ENCODE assay signal across 22 cellular contexts in the genomic region with DNA sequence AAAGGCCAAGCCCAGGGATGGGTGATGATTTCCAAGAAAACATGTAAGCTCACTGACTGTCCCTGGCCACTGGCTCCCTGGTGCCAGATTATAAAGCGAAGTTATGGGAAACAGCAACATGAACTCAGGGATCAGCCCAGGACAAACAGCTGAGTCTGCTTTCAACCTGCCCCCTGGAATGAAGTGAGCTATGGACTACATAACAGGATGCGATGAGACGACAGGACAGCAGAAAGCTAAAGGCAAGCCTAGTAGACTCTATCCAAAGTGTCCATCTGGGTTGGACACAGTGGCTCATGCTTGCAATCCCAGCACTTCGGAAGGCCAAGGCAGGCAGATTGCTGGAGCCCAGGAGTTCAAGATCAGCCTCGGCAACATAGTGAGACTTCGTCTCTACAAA. TPM values are rescaled to one million over a fixed set of nuclear protein-coding genes. Genes with fewer than 3 reads are reported as not detected.
DNase-seq lines count a peak whose midpoint lies in the region; ATAC-seq, FAIRE-seq and TF ChIP-seq lines count a peak whose summit lies in the region.
"Had no signal": no experiment of that assay in that cellular context is flagged by ENCODE, and none has a peak within 500 bp of the region (broad histone marks: within the 10 kb centered on the region; RNA-seq: fewer than 3 reads in every experiment).

No MANE protein-coding gene starts in this region.

- peaks cover 10% of the 10 kb centered on the region for H3K36me3 Mint-ChIP-seq in effector memory CD8-positive, alpha-beta T cell (ENCODE audit: insufficient read depth)
- H3K36me3 Mint-ChIP-seq: CD14-positive monocyte; CD8-positive, alpha-beta T cell had no signal

- intact Hi-C loops in HepG2 (cut with micrococcal nuclease; ENCODE audit: unreplicated experiment) (loop anchor here (1.0 kb wide), 1 partner anchor 9 kb away; no protein-coding TSS in a partner anchor), right lobe of liver (cut with DNase I) (no loop called here), upper lobe of right lung (cut with DNase I) (no loop called here), mucosa of descending colon (cut with DNase I, micrococcal nuclease) (no loop called here), gastrocnemius medialis (cut with DNase I; ENCODE audit: low total_unique reads) (no loop called here)

- peak overlapping the region; percentile 33 for H3K9ac ChIP-seq in HepG2 (ENCODE audit: insufficient read depth, low read depth, low read length)

- no peaks in the 10 kb centered on the region for H3K79me2 ChIP-seq in HepG2 (ENCODE audit: insufficient read depth, low read length)

- H3K4me3 Mint-ChIP-seq in effector memory CD8-positive, alpha-beta T cell, result no peak overlapping the region
- H3K4me3 Mint-ChIP-seq: CD14-positive monocyte; CD8-positive, alpha-beta T cell; IgD-negative memory B cell had no signal

- H3K4me2 ChIP-seq in HepG2 (ENCODE audit: low read depth, low read length), result peak overlapping the region; percentile 65

- TF ChIP-seq EP300 in HepG2 (IDR thresholded peaks at IDR 0.05; ENCODE audit: low read depth in 2 of 2, low read length in 2 of 2), result no peak
- TF ChIP-seq EP300 in HepG2 (CRISPR knock-in tag; IDR thresholded peaks at IDR 0.05; ENCODE audit: borderline replicate concordance), result no peak

- no peaks in the 10 kb centered on the region for H3K27me3 Mint-ChIP-seq in effector memory CD8-positive, alpha-beta T cell
- H3K27me3 Mint-ChIP-seq: IgD-negative memory B cell had no signal

- H3K27ac Mint-ChIP-seq in effector memory CD8-positive, alpha-beta T cell, result peak overlapping the region; percentile 0 to 42
- H3K27ac Mint-ChIP-seq: CD8-positive, alpha-beta T cell had no signal

- TF ChIP-seq RAD21 in HepG2 (CRISPR knock-in tag; IDR thresholded peaks at IDR 0.05), result no peak

- peak; percentile 21; the same call in 1 of the 2 replicates for TF ChIP-seq CTCF in HepG2 (CRISPR knock-in tag; IDR thresholded peaks at IDR 0.05)
- TF ChIP-seq CTCF in right lobe of liver (IDR thresholded peaks at IDR 0.05), result no peak
- TF ChIP-seq CTCF in RWPE1 (conservative IDR thresholded peaks at IDR 0.05; ENCODE audit: low read depth), result no peak
- no peak for TF ChIP-seq CTCF in upper lobe of right lung (IDR thresholded peaks at IDR 0.05)
- TF ChIP-seq CTCF in mucosa of descending colon (IDR thresholded peaks at IDR 0.05), result no peak
- TF ChIP-seq CTCF in gastrocnemius medialis (IDR thresholded peaks at IDR 0.05 in 4 of 5, conservative IDR thresholded peaks at IDR 0.05 in 1 of 5), result no peak

- H3K36me3 ChIP-seq in HepG2 (replicated peaks in 1 of 2; ENCODE audit: control insufficient read depth in 1 of 2, insufficient read depth in 2 of 2, low read length in 2 of 2) (no peaks in the 10 kb centered on the region), right lobe of liver (no peaks in the 10 kb centered on the region), upper lobe of right lung (no peaks in the 10 kb centered on the region), mucosa of descending colon (ENCODE audit: low read depth) (no peaks in the 10 kb centered on the region), gastrocnemius medialis (no peaks in the 10 kb centered on the region)
- H3K36me3 ChIP-seq: BE2C had no signal

- DNase-seq in HepG2 (ENCODE audit: low spot score) (peak; percentile 84), right lobe of liver (no peak), RWPE1 (ENCODE audit: low spot score) (no peak), upper lobe of right lung (peak; percentile 16), mucosa of descending colon (no peak), HK-2 (ENCODE audit: unreplicated experiment) (no peak), gastrocnemius medialis (no peak)
- no peak for DNase-seq in effector memory CD8-positive, alpha-beta T cell
- DNase-seq: BE2C; CD8-positive, alpha-beta T cell; COR-L47; DMS153; DMS79 treated with DMSO at 0.1 percent for 48 hours; EL; GOT3; HCEC 1CT had no signal

- no peak overlapping the region for H2AFZ ChIP-seq in HepG2 (ENCODE audit: low read length)

- POLR2A ChIA-PET in HepG2 (lab: Yijun Ruan, JAX), result interaction anchor here (0.8 to 1.4 kb wide), 5 partner anchors 8 to 34 kb away, joined by 3 to 7 read pairs (median 4); a partner anchor contains a TSS
- POLR2A ChIA-PET in RWPE1 (lab: Yijun Ruan, JAX; ENCODE audit: low non-redundant PET), result interaction anchor here (0.7 kb wide), 1 partner anchor 8 kb away, joined by 5 read pairs; no protein-coding TSS in a partner anchor

- no peak for TF ChIP-seq POLR2A in HepG2 (IDR thresholded peaks at IDR 0.05; ENCODE audit: insufficient read depth in 1 of 2, low read depth in 2 of 2, low read length in 2 of 2)
- no peak for TF ChIP-seq POLR2A in right lobe of liver (IDR thresholded peaks at IDR 0.05)
- TF ChIP-seq POLR2A in gastrocnemius medialis (IDR thresholded peaks at IDR 0.05), result no peak

- peaks cover 58% of the 10 kb centered on the region for H3K4me1 ChIP-seq in HepG2 (ENCODE audit: insufficient read depth, low read length)
- H3K4me1 ChIP-seq in right lobe of liver, result peaks cover 0 to 6% (median 0%) of the 10 kb centered on the region in 4 donors
- H3K4me1 ChIP-seq in upper lobe of right lung, result peaks cover 7% of the 10 kb centered on the region
- H3K4me1 ChIP-seq in mucosa of descending colon (ENCODE audit: low read depth), result no peaks in the 10 kb centered on the region
- peaks cover 18 to 19% of the 10 kb centered on the region in 2 donors for H3K4me1 ChIP-seq in gastrocnemius medialis
- H3K4me1 ChIP-seq: BE2C had no signal

- H3K4me3 ChIP-seq in HepG2 (replicated peaks in 1 of 3; ENCODE audit: insufficient read depth in 1 of 3, low read depth in 2 of 3, low read length in 3 of 3) (peak overlapping the region in 1 of 3 experiments; percentile 22; a peak in 1 of 6 replicates), right lobe of liver (no peak overlapping the region), upper lobe of right lung (no peak overlapping the region), mucosa of descending colon (no peak overlapping the region), gastrocnemius medialis (no peak overlapping the region)

- no peaks in the 10 kb centered on the region for H3K9me3 Mint-ChIP-seq in effector memory CD8-positive, alpha-beta T cell
- H3K9me3 Mint-ChIP-seq: CD8-positive, alpha-beta T cell; IgD-negative memory B cell had no signal

- in situ Hi-C loops in HepG2 (cut with HindIII; ENCODE audit: extremely low pct_ligation_motif_present, low pct_unique_long_range_greater_than_20kb) (no loop called here), gastrocnemius medialis (cut with MboI; ENCODE audit: low sequenced_read_pairs in 4 of 4) (no loop called here)

- peak; percentile 87 for ATAC-seq in HepG2
- no peak for ATAC-seq in right lobe of liver
- no peak for ATAC-seq in effector memory CD8-positive, alpha-beta T cell (replicated peaks)
- no peak for ATAC-seq in upper lobe of right lung
- ATAC-seq in mucosa of descending colon, result no peak
- no peak for ATAC-seq in gastrocnemius medialis
- ATAC-seq: CD8-positive, alpha-beta T cell had no signal

- H3K9me3 ChIP-seq in HepG2 (ENCODE audit: low read length), result no peaks in the 10 kb centered on the region
- H3K9me3 ChIP-seq in right lobe of liver, result no peaks in the 10 kb centered on the region
- H3K9me3 ChIP-seq in upper lobe of right lung, result no peaks in the 10 kb centered on the region
- H3K9me3 ChIP-seq in mucosa of descending colon, result no peaks in the 10 kb centered on the region
- H3K9me3 ChIP-seq in gastrocnemius medialis, result no peaks in the 10 kb centered on the region
- H3K9me3 ChIP-seq: BE2C had no signal

- no peaks in the 10 kb centered on the region for H4K20me1 ChIP-seq in HepG2 (ENCODE audit: insufficient read depth, low read length)

- H3K27me3 ChIP-seq in HepG2 (ENCODE audit: control insufficient read depth in 1 of 2, insufficient read depth in 2 of 2, low read length in 2 of 2) (no peaks in the 10 kb centered on the region; a peak in 1 of 5 replicates), right lobe of liver (no peaks in the 10 kb centered on the region), upper lobe of right lung (no peaks in the 10 kb centered on the region), gastrocnemius medialis (no peaks in the 10 kb centered on the region)
- H3K27me3 ChIP-seq: BE2C had no signal

- BruUV-seq in HepG2 (replicated peaks; lab: Mats Ljungman, UMichigan), result no TSS peak

- H3K27ac ChIP-seq in HepG2 (ENCODE audit: extremely low read length, insufficient read depth, low read length) (peak overlapping the region; percentile 66), right lobe of liver (no peak overlapping the region), RWPE1 (peak overlapping the region; percentile 26; the same call in 1 of the 2 replicates), upper lobe of right lung (no peak overlapping the region), gastrocnemius medialis (no peak overlapping the region)

- CTCF ChIA-PET in HepG2 (lab: Yijun Ruan, JAX; ENCODE audit: low intra/inter-chr PET ratio, low total read pairs), result no interaction called here
- CTCF ChIA-PET in RWPE1 (lab: Yijun Ruan, JAX), result no interaction called here

- WGBS in HepG2 (ENCODE audit: low lambda C conversion rate), result 35% methylated on average over 6 of the region's 6 CpGs
- 72% methylated on average over 4 of the region's 6 CpGs for WGBS in right lobe of liver (ENCODE audit: insufficient coverage, low coverage, low lambda C conversion rate, missing lambda C conversion rate)

- H3K4me1 Mint-ChIP-seq in effector memory CD8-positive, alpha-beta T cell (ENCODE audit: low read depth in 2 of 2), result peaks cover 3 to 4% of the 10 kb centered on the region in 2 donors

- FAIRE-seq in HepG2 (lab: Jason Lieb, UNC), result peak; percentile 30
- FAIRE-seq: A204.1, D721Med, G401.6, GM12891 had no signal

RNA-seq across cellular contexts. Expression of a gene that starts 16.6 kb away (rescaled TPM):
- total RNA-seq in HepG2 (2016; rRNA removed; fragmentation: Illumina TruSeq; extraction: Trizol) (62.1 and 64.6 TPM in 2 replicates), right lobe of liver (10 to 100 TPM; 28.6 to 45.3 (median 35.4) TPM), upper lobe of right lung (72.9 TPM), mucosa of descending colon (10 to 100 TPM; 73.0 to 95.2 (median 85.0) TPM), gastrocnemius medialis (100 to 1,000 TPM; 158 to 178 (median 165) TPM)
- total RNA-seq in HepG2 (2016; cell fraction: cytosol; rRNA removed; fragmentation: Illumina TruSeq; extraction: Trizol; ENCODE audit: low read depth), result 70.3 and 83.0 TPM in 2 replicates
- total RNA-seq in HepG2 (2016; cell fraction: insoluble cytoplasmic fraction; rRNA removed; fragmentation: Illumina TruSeq; extraction: Trizol), result 58.7 and 60.0 TPM in 2 replicates
- 130 and 138 TPM in 2 replicates for total RNA-seq in HepG2 (2016; cell fraction: membrane; rRNA removed; fragmentation: Illumina TruSeq; extraction: Trizol)
- total RNA-seq in HepG2 (2016; cell fraction: nucleus; rRNA removed; fragmentation: Illumina TruSeq; extraction: Trizol), result 26.8 and 30.5 TPM in 2 replicates
- polyA plus RNA-seq in HepG2 (2011; rRNA removed), result 84.0 and 116 TPM in 2 replicates
- 56.6 and 82.6 TPM in 2 replicates for polyA plus RNA-seq in HepG2 (2011; cell fraction: cytosol; rRNA removed)
- polyA plus RNA-seq in HepG2 (2011; cell fraction: nucleus; rRNA removed), result 32.2 and 32.7 TPM in 2 replicates
- 88.5 and 102 TPM in 2 replicates for polyA plus RNA-seq in HepG2 (2012)
- polyA plus RNA-seq in HepG2 (2016; cell fraction: cytosol; fragmentation: Illumina TruSeq; extraction: Trizol; ENCODE audit: low read depth), result 102 and 116 TPM in 2 replicates
- polyA plus RNA-seq in HepG2 (2016; cell fraction: insoluble cytoplasmic fraction; fragmentation: Illumina TruSeq; extraction: Trizol; ENCODE audit: low read depth), result 68.3 and 73.2 TPM in 2 replicates
- 124 and 125 TPM in 2 replicates for polyA plus RNA-seq in HepG2 (2016; cell fraction: membrane; fragmentation: Illumina TruSeq; extraction: Trizol; ENCODE audit: low read depth)
- polyA plus RNA-seq in HepG2 (2016; cell fraction: nucleus; fragmentation: Illumina TruSeq; extraction: Trizol; ENCODE audit: insufficient read depth, low read depth), result 42.2 and 45.3 TPM in 2 replicates
- polyA minus RNA-seq in HepG2 (2011; rRNA and poly(A)+ RNA removed; ENCODE audit: low replicate concordance), result 60.2 and 78.6 TPM in 2 replicates
- polyA minus RNA-seq in HepG2 (2011; cell fraction: cytosol; rRNA and poly(A)+ RNA removed), result 66.3 and 77.2 TPM in 2 replicates
- 32.3 and 45.8 TPM in 2 replicates for polyA minus RNA-seq in HepG2 (2011; cell fraction: nucleus; rRNA and poly(A)+ RNA removed)

RNA-seq across cellular contexts. Expression of a gene that starts 48.9 kb away (rescaled TPM):
- total RNA-seq in HepG2 (2016; rRNA removed; fragmentation: Illumina TruSeq; extraction: Trizol) (708 and 754 TPM in 2 replicates), right lobe of liver (100 to 1,000 TPM in 5 of 6 experiments, 10 to 100 TPM in 1; 77.3 to 814 (median 270) TPM), upper lobe of right lung (1,558 TPM), mucosa of descending colon (1,000 to 10,000 TPM in 2 of 3 donors, 100 to 1,000 TPM in 1; 798 to 2,724 (median 1,605) TPM), gastrocnemius medialis (100 to 1,000 TPM; 329 to 954 (median 486) TPM)
- total RNA-seq in HepG2 (2016; cell fraction: cytosol; rRNA removed; fragmentation: Illumina TruSeq; extraction: Trizol; ENCODE audit: low read depth), result 577 and 682 TPM in 2 replicates
- total RNA-seq in HepG2 (2016; cell fraction: insoluble cytoplasmic fraction; rRNA removed; fragmentation: Illumina TruSeq; extraction: Trizol), result 702 and 711 TPM in 2 replicates
- 753 and 798 TPM in 2 replicates for total RNA-seq in HepG2 (2016; cell fraction: membrane; rRNA removed; fragmentation: Illumina TruSeq; extraction: Trizol)
- total RNA-seq in HepG2 (2016; cell fraction: nucleus; rRNA removed; fragmentation: Illumina TruSeq; extraction: Trizol), result 206 and 246 TPM in 2 replicates
- 528 and 665 TPM in 2 replicates for polyA plus RNA-seq in HepG2 (2011; rRNA removed)
- polyA plus RNA-seq in HepG2 (2011; cell fraction: cytosol; rRNA removed), result 1,060 and 1,065 TPM in 2 replicates
- 311 and 445 TPM in 2 replicates for polyA plus RNA-seq in HepG2 (2011; cell fraction: nucleus; rRNA removed)
- polyA plus RNA-seq in HepG2 (2012), result 917 and 1,099 TPM in 2 replicates
- polyA plus RNA-seq in HepG2 (2016; cell fraction: cytosol; fragmentation: Illumina TruSeq; extraction: Trizol; ENCODE audit: low read depth), result 700 and 865 TPM in 2 replicates
- polyA plus RNA-seq in HepG2 (2016; cell fraction: insoluble cytoplasmic fraction; fragmentation: Illumina TruSeq; extraction: Trizol; ENCODE audit: low read depth), result 669 and 773 TPM in 2 replicates
- 819 and 872 TPM in 2 replicates for polyA plus RNA-seq in HepG2 (2016; cell fraction: membrane; fragmentation: Illumina TruSeq; extraction: Trizol; ENCODE audit: low read depth)
- polyA plus RNA-seq in HepG2 (2016; cell fraction: nucleus; fragmentation: Illumina TruSeq; extraction: Trizol; ENCODE audit: insufficient read depth, low read depth), result 429 and 431 TPM in 2 replicates
- 67.4 and 236 TPM in 2 replicates for polyA minus RNA-seq in HepG2 (2011; rRNA and poly(A)+ RNA removed; ENCODE audit: low replicate concordance)
- 123 and 157 TPM in 2 replicates for polyA minus RNA-seq in HepG2 (2011; cell fraction: cytosol; rRNA and poly(A)+ RNA removed)
- polyA minus RNA-seq in HepG2 (2011; cell fraction: nucleus; rRNA and poly(A)+ RNA removed), result 35.6 and 38.8 TPM in 2 replicates

Comparison
In these comparisons a context has a peak if more than half of its experiments do, and no peak if none do; other contexts are left out.
1. DNase-seq: peak in HepG2 (single experiment) and upper lobe of right lung (single experiment); none in right lobe of liver (0 of 3), RWPE1 (single experiment), effector memory CD8-positive, alpha-beta T cell (0 of 3), mucosa of descending colon (0 of 3), HK-2 (single experiment) and gastrocnemius medialis (0 of 2).
2. H3K27ac ChIP-seq: peak in HepG2 (single experiment) and RWPE1 (single experiment); none in right lobe of liver (0 of 3), upper lobe of right lung (single experiment) and gastrocnemius medialis (0 of 4).